Comparison of ENCODE assay signal across 1 cellular context in genomic region chrX:135625995-135626394, GRCh38.
TF ChIP-seq lines count a peak whose summit lies in the region.

No MANE protein-coding gene starts in this region.

TF ChIP-seq in HCT116, 20 proteins besides CTCF, POLR2A, EP300 and RAD21 (continued from another document):
- TF ChIP-seq, protein P1, sequence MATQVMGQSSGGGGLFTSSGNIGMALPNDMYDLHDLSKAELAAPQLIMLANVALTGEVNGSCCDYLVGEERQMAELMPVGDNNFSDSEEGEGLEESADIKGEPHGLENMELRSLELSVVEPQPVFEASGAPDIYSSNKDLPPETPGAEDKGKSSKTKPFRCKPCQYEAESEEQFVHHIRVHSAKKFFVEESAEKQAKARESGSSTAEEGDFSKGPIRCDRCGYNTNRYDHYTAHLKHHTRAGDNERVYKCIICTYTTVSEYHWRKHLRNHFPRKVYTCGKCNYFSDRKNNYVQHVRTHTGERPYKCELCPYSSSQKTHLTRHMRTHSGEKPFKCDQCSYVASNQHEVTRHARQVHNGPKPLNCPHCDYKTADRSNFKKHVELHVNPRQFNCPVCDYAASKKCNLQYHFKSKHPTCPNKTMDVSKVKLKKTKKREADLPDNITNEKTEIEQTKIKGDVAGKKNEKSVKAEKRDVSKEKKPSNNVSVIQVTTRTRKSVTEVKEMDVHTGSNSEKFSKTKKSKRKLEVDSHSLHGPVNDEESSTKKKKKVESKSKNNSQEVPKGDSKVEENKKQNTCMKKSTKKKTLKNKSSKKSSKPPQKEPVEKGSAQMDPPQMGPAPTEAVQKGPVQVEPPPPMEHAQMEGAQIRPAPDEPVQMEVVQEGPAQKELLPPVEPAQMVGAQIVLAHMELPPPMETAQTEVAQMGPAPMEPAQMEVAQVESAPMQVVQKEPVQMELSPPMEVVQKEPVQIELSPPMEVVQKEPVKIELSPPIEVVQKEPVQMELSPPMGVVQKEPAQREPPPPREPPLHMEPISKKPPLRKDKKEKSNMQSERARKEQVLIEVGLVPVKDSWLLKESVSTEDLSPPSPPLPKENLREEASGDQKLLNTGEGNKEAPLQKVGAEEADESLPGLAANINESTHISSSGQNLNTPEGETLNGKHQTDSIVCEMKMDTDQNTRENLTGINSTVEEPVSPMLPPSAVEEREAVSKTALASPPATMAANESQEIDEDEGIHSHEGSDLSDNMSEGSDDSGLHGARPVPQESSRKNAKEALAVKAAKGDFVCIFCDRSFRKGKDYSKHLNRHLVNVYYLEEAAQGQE (IDR thresholded peaks at IDR 0.05; ENCODE audit: low read depth): no peak
- TF ChIP-seq FOSL1 (IDR thresholded peaks at IDR 0.05; ENCODE audit: low read depth) (no peak), POLR2AphosphoS5 (IDR thresholded peaks at IDR 0.05; ENCODE audit: low read depth, low read length) (no peak)
